20 cellular contexts compared by ENCODE assay signal in the genomic region with DNA sequence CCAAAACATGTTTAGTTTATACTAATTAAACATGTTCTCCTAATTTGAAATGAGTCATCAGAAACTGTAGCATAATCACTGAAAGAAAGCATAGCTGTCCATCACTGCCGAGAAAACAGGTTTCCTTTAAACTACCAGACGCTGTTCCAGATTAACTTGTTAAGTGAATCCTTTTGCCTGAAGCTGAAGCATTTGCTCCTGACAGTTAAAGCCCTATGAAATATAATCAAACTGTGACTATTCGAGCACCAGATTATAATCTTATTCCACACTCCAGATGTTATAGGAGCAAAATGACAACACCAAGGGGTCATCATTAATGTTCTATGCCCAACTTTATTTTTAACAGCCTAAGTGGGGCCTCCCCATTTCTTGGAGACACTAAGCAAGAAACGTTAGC.
"Had no signal": no experiment of that assay in that cellular context is flagged by ENCODE, and none has a peak within 500 bp of the region (broad histone marks: within the 10 kb centered on the region; RNA-seq: fewer than 3 reads in every experiment).

No MANE protein-coding gene starts in this region.

- H3K4me1 ChIP-seq: colonic mucosa, foreskin keratinocyte had no signal

- H3K36me3 ChIP-seq: colonic mucosa, right atrium auricular region, thoracic aorta had no signal

- DNase-seq: activated CD4-positive, alpha-beta T cell treated with anti-CD3 and anti-CD28 coated beads for 1 hour; activated CD4-positive, alpha-beta T cell treated with anti-CD3 and anti-CD28 coated beads, Interleukin-2, amount 50 U/mL, for 48 hours; activated CD8-positive, alpha-beta memory T cell treated with anti-CD3 and anti-CD28 coated beads, Interleukin-2, amount 10 ng/mL, durations not matched to agents 7 days and 5 days; activated effector memory CD4-positive, alpha-beta T cell treated with Interleukin-2 at 50 U/mL for 16 hours; activated T-cell treated with anti-CD3 and anti-CD28 coated beads, Interleukin-2, amount 50 U/mL, for 24 hours; colonic mucosa; foreskin keratinocyte; immature natural killer cell; midbrain; posterior cingulate gyrus; small intestine; stimulated activated naive CD8-positive, alpha-beta T cell treated with anti-CD3 and anti-CD28 coated beads, Interleukin-15, Interleukin-2, amounts not matched to agents 100 U/mL and 50 U/mL, for 24 hours; T-helper 1 cell; T1000 had no signal

- H3K4me1 Mint-ChIP-seq: activated CD8-positive, alpha-beta memory T cell treated with anti-CD3 and anti-CD28 coated beads, Interleukin-2, amount 10 ng/mL, durations not matched to agents 7 days and 5 days had no signal

- ATAC-seq: activated CD8-positive, alpha-beta memory T cell treated with anti-CD3 and anti-CD28 coated beads, Interleukin-2, amount 10 ng/mL, durations not matched to agents 7 days and 5 days; foreskin keratinocyte; stimulated activated naive CD8-positive, alpha-beta T cell treated with anti-CD3 and anti-CD28 coated beads, Interleukin-15, Interleukin-2, amounts not matched to agents 100 U/mL and 50 U/mL, for 24 hours had no signal

- H3K27ac ChIP-seq: colonic mucosa, foreskin keratinocyte, neural progenitor cell, right atrium auricular region, SK-N-MC, thoracic aorta had no signal

- H3K9me3 Mint-ChIP-seq: activated naive CD4-positive, alpha-beta T cell treated with anti-CD3 and anti-CD28 coated beads, Interleukin-2, amount 50 U/mL, for 24 hours; activated T-cell treated with anti-CD3 and anti-CD28 coated beads, Interleukin-2, amount 50 U/mL, for 24 hours; immature natural killer cell; neural progenitor cell had no signal

- H3K27me3 Mint-ChIP-seq: activated CD8-positive, alpha-beta memory T cell treated with anti-CD3 and anti-CD28 coated beads, Interleukin-2, amount 10 ng/mL, durations not matched to agents 7 days and 5 days; activated naive CD4-positive, alpha-beta T cell treated with anti-CD3 and anti-CD28 coated beads, Interleukin-2, amount 50 U/mL, for 24 hours; activated T-cell treated with anti-CD3 and anti-CD28 coated beads, Interleukin-2, amount 50 U/mL, for 24 hours had no signal

- H3K36me3 Mint-ChIP-seq: activated CD8-positive, alpha-beta memory T cell treated with anti-CD3 and anti-CD28 coated beads, Interleukin-2, amount 10 ng/mL, durations not matched to agents 7 days and 5 days; activated naive CD4-positive, alpha-beta T cell treated with anti-CD3 and anti-CD28 coated beads, Interleukin-2, amount 50 U/mL, for 24 hours; immature natural killer cell had no signal

- H3K4me3 ChIP-seq: adrenal gland, colonic mucosa, neural progenitor cell, right atrium auricular region, SK-N-MC, thoracic aorta had no signal

- H3K27ac Mint-ChIP-seq: activated CD8-positive, alpha-beta memory T cell treated with anti-CD3 and anti-CD28 coated beads, Interleukin-2, amount 10 ng/mL, durations not matched to agents 7 days and 5 days; activated naive CD4-positive, alpha-beta T cell treated with anti-CD3 and anti-CD28 coated beads, Interleukin-2, amount 50 U/mL, for 24 hours; activated T-cell treated with anti-CD3 and anti-CD28 coated beads, Interleukin-2, amount 50 U/mL, for 24 hours; immature natural killer cell; neural progenitor cell had no signal

- H3K27me3 ChIP-seq: adrenal gland, colonic mucosa, foreskin keratinocyte, neural progenitor cell, right atrium auricular region had no signal

- H3K4me3 Mint-ChIP-seq: activated CD8-positive, alpha-beta memory T cell treated with anti-CD3 and anti-CD28 coated beads, Interleukin-2, amount 10 ng/mL, durations not matched to agents 7 days and 5 days; activated naive CD4-positive, alpha-beta T cell treated with anti-CD3 and anti-CD28 coated beads, Interleukin-2, amount 50 U/mL, for 24 hours; activated T-cell treated with anti-CD3 and anti-CD28 coated beads, Interleukin-2, amount 50 U/mL, for 24 hours; immature natural killer cell; neural progenitor cell had no signal

- H3K9me3 ChIP-seq: adrenal gland, colonic mucosa, right atrium auricular region, thoracic aorta had no signal
